Comparison of ENCODE assay signal across 25 cellular contexts in genomic region chr20:17485017-17485416, GRCh38.
DNase-seq lines count a peak whose midpoint lies in the region; ATAC-seq, FAIRE-seq and TF ChIP-seq lines count a peak whose summit lies in the region.
"Had no signal": no experiment of that assay in that cellular context is flagged by ENCODE, and none has a peak within 500 bp of the region (broad histone marks: within the 10 kb centered on the region; RNA-seq: fewer than 3 reads in every experiment).

No MANE protein-coding gene starts in this region.

- ATAC-seq in GM21423 (IDR thresholded peaks at IDR 0.05; ENCODE audit: unreplicated experiment): no peak
- ATAC-seq: CD8-positive, alpha-beta T cell; Panc1; Right ventricle myocardium inferior had no signal

- POLR2A ChIA-PET in RWPE1 (lab: Yijun Ruan, JAX; ENCODE audit: low non-redundant PET): no interaction called here

- H3K4me3 ChIP-seq in epithelial cell of esophagus (ENCODE audit: low read length): no peak overlapping the region

- H3K27ac ChIP-seq in RWPE1: no peak overlapping the region
- H3K27ac ChIP-seq: 22Rv1 had no signal

- no peak for FAIRE-seq in urothelium cell line (lab: Jason Lieb, UNC)
- FAIRE-seq: G401.6, GM12892 had no signal

- CTCF ChIA-PET in RWPE1 (lab: Yijun Ruan, JAX): no interaction called here

- peak; percentile 4 for DNase-seq in activated CD8-positive, alpha-beta memory T cell treated with anti-CD3 and anti-CD28 coated beads, Interleukin-2, amount 50 U/mL, for 48 hours
- no peak for DNase-seq in activated CD8-positive, alpha-beta memory T cell treated with anti-CD3 and anti-CD28 coated beads, Interleukin-2, amount 50 U/mL, for 4 hours
- DNase-seq in RKO (ENCODE audit: low spot score): peak; percentile 15
- peak; percentile 19 for DNase-seq in epithelial cell of esophagus (ENCODE audit: low read depth)
- peak; percentile 24 for DNase-seq in urothelium cell line (ENCODE audit: low spot score)
- DNase-seq in RWPE1 (ENCODE audit: low spot score): no peak
- no peak for DNase-seq in NCI-H526 treated with DMSO at 0.1 percent for 48 hours (lab: John Stamatoyannopoulos, UW)
- DNase-seq: AML-193; C1 segment of cervical spinal cord; CD8-positive, alpha-beta T cell; DMS153; KBM-7; MV-4-11; NCI-H1105 treated with DMSO at 0.1 percent for 48 hours; NCI-H2029 treated with DMSO at 0.1 percent for 48 hours; NCI-H226; NCI-H510A treated with DMSO at 0.1 percent for 48 hours; NCI-H774; NK-92 treated with Interleukin-12 subunit alpha and Interleukin-12 subunit beta, amount 100 ng/mL, for 24 hours had no signal

- TF ChIP-seq CTCF in epithelial cell of esophagus (IDR thresholded peaks at IDR 0.05; ENCODE audit: insufficient read depth, low read depth, low read length, missing control alignments): no peak
- TF ChIP-seq CTCF in RWPE1 (conservative IDR thresholded peaks at IDR 0.05; ENCODE audit: low read depth): no peak

Comparison
In these comparisons a context has a peak if more than half of its experiments do, and no peak if none do; other contexts are left out.
1. DNase-seq: peak in activated CD8-positive, alpha-beta memory T cell treated with anti-CD3 and anti-CD28 coated beads, Interleukin-2, amount 50 U/mL, for 48 hours (single experiment), RKO (single experiment), epithelial cell of esophagus (single experiment) and urothelium cell line (single experiment); none in activated CD8-positive, alpha-beta memory T cell treated with anti-CD3 and anti-CD28 coated beads, Interleukin-2, amount 50 U/mL, for 4 hours (single experiment), RWPE1 (single experiment) and NCI-H526 treated with DMSO at 0.1 percent for 48 hours (single experiment).